In genomic region chr12:56522486-56523193, GRCh38 we compare ENCODE assay signal across 10 cellular contexts. TPM values are rescaled to one million over a fixed set of nuclear protein-coding genes. Genes with fewer than 3 reads are reported as not detected.
DNase-seq lines count a peak whose midpoint lies in the region; ATAC-seq, FAIRE-seq and TF ChIP-seq lines count a peak whose summit lies in the region.
"Had no signal": no experiment of that assay in that cellular context is flagged by ENCODE, and none has a peak within 500 bp of the region (broad histone marks: within the 10 kb centered on the region; RNA-seq: fewer than 3 reads in every experiment).

No MANE protein-coding gene starts in this region.

- CTCF ChIA-PET in A549 (lab: Yijun Ruan, JAX), result interaction anchor here (1.2 to 6.1 kb wide), 8 partner anchors 9 to 113 kb away, joined by 3 to 36 read pairs (median 6); no protein-coding TSS in a partner anchor

- H3K36me3 ChIP-seq in HUES6 (ENCODE audit: control insufficient read depth, insufficient read depth, low read length), result no peaks in the 10 kb centered on the region
- H3K36me3 ChIP-seq in body of pancreas (replicated peaks in 1 of 2; ENCODE audit: insufficient read depth in 1 of 2, low read depth in 2 of 2), result no peaks in the 10 kb centered on the region
- H3K36me3 ChIP-seq in suprapubic skin, result no peaks in the 10 kb centered on the region

- H3K4me3 ChIP-seq in A549 (peak overlapping the region; percentile 66), HUES6 (ENCODE audit: low read depth, low read length) (peak overlapping the region; percentile 95), body of pancreas (peak overlapping the region in 1 of 2 donors; percentile 46), suprapubic skin (peak overlapping the region; percentile 62)

- H3K27ac ChIP-seq in A549, result peak overlapping the region; percentile 87 to 89
- H3K27ac ChIP-seq in HUES6 (ENCODE audit: low read depth, low read length), result peak overlapping the region; percentile 66; the same call in 1 of the 2 replicates
- H3K27ac ChIP-seq in body of pancreas, result peak overlapping the region; percentile 66 to 91 (median 86)
- peak overlapping the region; percentile 90 for H3K27ac ChIP-seq in suprapubic skin

- 4% methylated on average over 4 of the region's 4 CpGs for WGBS in A549 (ENCODE audit: missing lambda C conversion rate)
- WGBS in body of pancreas, 2 donors, result 7 to 13% methylated on average over 4 of the region's 4 CpGs
- WGBS in suprapubic skin, result 13% methylated on average over 4 of the region's 4 CpGs

- TF ChIP-seq EP300 in A549 (IDR thresholded peaks at IDR 0.05), result no peak
- no peak for TF ChIP-seq EP300 in suprapubic skin (IDR thresholded peaks at IDR 0.05)

- peaks cover 78% of the 10 kb centered on the region for H3K4me1 ChIP-seq in A549
- H3K4me1 ChIP-seq in HUES6 (ENCODE audit: control insufficient read depth, insufficient read depth, low read length), result peaks cover 40% of the 10 kb centered on the region
- peaks cover 22% of the 10 kb centered on the region for H3K4me1 ChIP-seq in body of pancreas
- H3K4me1 ChIP-seq in suprapubic skin, result peaks cover 52% of the 10 kb centered on the region

- intact Hi-C loops in body of pancreas (cut with DNase I), result no loop called here

- H3K9ac ChIP-seq in HUES6 (ENCODE audit: low read length), result peak overlapping the region; percentile 87

- H3K4me2 ChIP-seq in A549, result peak overlapping the region; percentile 74

- no peak for TF ChIP-seq POLR2A in A549 (IDR thresholded peaks at IDR 0.05; ENCODE audit: low read length)
- no peak for TF ChIP-seq POLR2A in body of pancreas (IDR thresholded peaks at IDR 0.05)
- no peak for TF ChIP-seq POLR2A in suprapubic skin (IDR thresholded peaks at IDR 0.05)

- POLR2A ChIA-PET in A549 (lab: Yijun Ruan, JAX), result no interaction called here

- TF ChIP-seq CTCF in A549 (IDR thresholded peaks at IDR 0.05) (no peak), body of pancreas (IDR thresholded peaks at IDR 0.05) (no peak), suprapubic skin (IDR thresholded peaks at IDR 0.05) (no peak), GM10266 (IDR thresholded peaks at IDR 0.05; ENCODE audit: control insufficient read depth, insufficient read depth, low read depth, missing control alignments) (no peak)

- H3K27me3 ChIP-seq in HUES6 (ENCODE audit: control insufficient read depth, insufficient read depth, low read length), result no peaks in the 10 kb centered on the region
- H3K27me3 ChIP-seq in body of pancreas, result no peaks in the 10 kb centered on the region
- no peaks in the 10 kb centered on the region for H3K27me3 ChIP-seq in suprapubic skin

- H3K9me3 ChIP-seq in A549 (no peaks in the 10 kb centered on the region), HUES6 (ENCODE audit: control insufficient read depth, insufficient read depth, low read depth, low read length) (no peaks in the 10 kb centered on the region), body of pancreas (no peaks in the 10 kb centered on the region), suprapubic skin (no peaks in the 10 kb centered on the region)

- peak; percentile 36 to 45 for DNase-seq in A549 (ENCODE audit: low read depth in 1 of 2, low spot score in 1 of 2)
- no peak for DNase-seq in body of pancreas
- peak; percentile 39 for DNase-seq in left kidney (ENCODE audit: low read depth, low spot score)
- no peak for DNase-seq in suprapubic skin (ENCODE audit: low spot score in 2 of 2)
- DNase-seq in GM10266 (ENCODE audit: extremely low spot score), result no peak
- DNase-seq in NCI-H1092 (lab: John Stamatoyannopoulos, UW), result no peak
- DNase-seq in amniotic stem cell (lab: John Stamatoyannopoulos, UW), result no peak
- DNase-seq: left cardiac atrium had no signal

- ATAC-seq in A549 (peak; percentile 54 to 59), body of pancreas (no peak)

- no peak for TF ChIP-seq RAD21 in A549 (conservative IDR thresholded peaks at IDR 0.05 in 1 of 2, IDR thresholded peaks at IDR 0.05 in 1 of 2)

- FAIRE-seq in A549 (lab: Jason Lieb, UNC), result peak; percentile 36
- FAIRE-seq: GM18507 had no signal

TF ChIP-seq in A549, 52 proteins besides CTCF, POLR2A, EP300 and RAD21:
- no peak for TF ChIP-seq MYC (IDR thresholded peaks at IDR 0.05; ENCODE audit: borderline replicate concordance, low read length)
- peak; percentile 45; the same call in 1 of the 2 replicates for TF ChIP-seq MAX (IDR thresholded peaks at IDR 0.05)
TF ChIP-seq in A549: peak in this region for 1.

RNA-seq across cellular contexts. Expression of gene RBMS2, which starts 1.0 kb away (rescaled TPM):
- polyA plus RNA-seq in A549 (2011; rRNA removed), result 46.4 and 61.6 TPM in 2 replicates
- polyA plus RNA-seq in A549 (2012; cell fraction: cytosol; rRNA removed), result 17.7 and 27.3 TPM in 2 replicates
- 19.4 and 20.9 TPM in 2 replicates for polyA plus RNA-seq in A549 (2012; cell fraction: nucleus; rRNA removed)
- 13.3 to 16.5 TPM (median 15.1 TPM) in 3 replicates for polyA plus RNA-seq in A549 (2017; fragmentation: RNase III; extraction: RNeasy Plus Mini Kit Qiagen cat#74134 plus additional on column Dnase treatment)
- 81.1 and 121 TPM in 2 replicates for polyA minus RNA-seq in A549 (2011; rRNA and poly(A)+ RNA removed)
- total RNA-seq in body of pancreas, result 10 to 100 TPM in 1 of 2 donors, 1 to 10 TPM in 1; 9.6 to 18.9 TPM
- 10 to 100 TPM; 14.5 to 88.0 (median 29.1) TPM for total RNA-seq in suprapubic skin

RNA-seq across cellular contexts. Expression of gene GLS2, which starts 34.7 kb away (rescaled TPM):
- 0.36 and 0.61 TPM in 2 replicates for polyA plus RNA-seq in A549 (2011; rRNA removed)
- polyA plus RNA-seq in A549 (2012; cell fraction: cytosol; rRNA removed), result 0.16 and 0.30 TPM in 2 replicates
- polyA plus RNA-seq in A549 (2012; cell fraction: nucleus; rRNA removed), result 0.09 and 0.24 TPM in 2 replicates
- polyA plus RNA-seq in A549 (2017; fragmentation: RNase III; extraction: RNeasy Plus Mini Kit Qiagen cat#74134 plus additional on column Dnase treatment), result 0.07 to 0.44 TPM (median 0.18 TPM) in 3 replicates
- 0.17 and 1.1 TPM in 2 replicates for polyA minus RNA-seq in A549 (2011; rRNA and poly(A)+ RNA removed)
- total RNA-seq in body of pancreas, result 10 to 100 TPM; 44.4 to 45.5 TPM
- 10 to 100 TPM in 2 of 4 donors, 1 to 10 TPM in 2; 7.9 to 23.9 (median 10.5) TPM for total RNA-seq in suprapubic skin

RNA-seq across cellular contexts. Expression of gene SPRYD4, which starts 54.3 kb away (rescaled TPM):
- 3.5 and 3.8 TPM in 2 replicates for polyA plus RNA-seq in A549 (2011; rRNA removed)
- polyA plus RNA-seq in A549 (2012; cell fraction: cytosol; rRNA removed), result 3.2 and 3.4 TPM in 2 replicates
- polyA plus RNA-seq in A549 (2012; cell fraction: nucleus; rRNA removed), result 3.2 and 4.3 TPM in 2 replicates
- polyA plus RNA-seq in A549 (2017; fragmentation: RNase III; extraction: RNeasy Plus Mini Kit Qiagen cat#74134 plus additional on column Dnase treatment), result 2.1 to 2.2 TPM (median 2.1 TPM) in 3 replicates
- 5.5 and 5.8 TPM in 2 replicates for polyA minus RNA-seq in A549 (2011; rRNA and poly(A)+ RNA removed)
- total RNA-seq in body of pancreas, result 1 to 10 TPM; 1.6 to 2.1 TPM
- total RNA-seq in suprapubic skin, result 1 to 10 TPM; 2.8 to 4.8 (median 2.9) TPM

Comparison
In these comparisons a context has a peak if more than half of its experiments do, and no peak if none do; other contexts are left out.
1. DNase-seq: peak in A549 (2 of 2) and left kidney (single experiment); none in body of pancreas (0 of 4), suprapubic skin (0 of 2), GM10266 (single experiment), NCI-H1092 (single experiment) and amniotic stem cell (single experiment).
2. Peak in every context shown above with its lines, with median percentiles within 50 percentile points of each other: H3K27ac ChIP-seq.